8 cellular contexts compared by ENCODE assay signal in genomic region chr5:95081500-95082355, GRCh38.
DNase-seq lines count a peak whose midpoint lies in the region; ATAC-seq, FAIRE-seq and TF ChIP-seq lines count a peak whose summit lies in the region.

No MANE protein-coding gene starts in this region.

- H4K20me1 ChIP-seq in H1 (replicated peaks in 1 of 2; ENCODE audit: control insufficient read depth in 1 of 2, insufficient read depth in 2 of 2, low read length in 2 of 2), result no peaks in the 10 kb centered on the region

- no peak overlapping the region for H2BK20ac ChIP-seq in H1 (ENCODE audit: low read length)

- H2BK15ac ChIP-seq in H1 (ENCODE audit: low read length), result no peak overlapping the region

- H2BK120ac ChIP-seq in H1 (replicated peaks; ENCODE audit: low read depth, low read length), result no peak overlapping the region

- H3K27me3 ChIP-seq in H1 (replicated peaks in 1 of 4; ENCODE audit: control insufficient read depth in 3 of 4, extremely low read depth in 1 of 4, insufficient read depth in 3 of 4, low read length in 3 of 4), result no peaks in the 10 kb centered on the region

- no peaks in the 10 kb centered on the region for H3K9me3 ChIP-seq in H1 (ENCODE audit: insufficient read depth in 2 of 2, low read depth in 1 of 2, low read length in 1 of 2)

- no peaks in the 10 kb centered on the region for H3K36me3 ChIP-seq in H1 (ENCODE audit: control insufficient read depth in 2 of 4, insufficient read depth in 4 of 4, low read length in 3 of 4)

- peak overlapping the region in 1 of 4 experiments; percentile 30; a peak in 1 of 8 replicates for H3K4me3 ChIP-seq in H1 (ENCODE audit: extremely low read depth in 1 of 4, insufficient read depth in 2 of 4, low read depth in 3 of 4, low read length in 4 of 4)

- no peak for TF ChIP-seq EP300 in H1 (IDR thresholded peaks at IDR 0.05; ENCODE audit: borderline replicate concordance in 1 of 2, low read depth in 2 of 2, low read length in 2 of 2)

- H3K18ac ChIP-seq in H1 (ENCODE audit: extremely low read depth, low read length), result no peak overlapping the region

- H2AFZ ChIP-seq in H1 (ENCODE audit: low read length), result no peak overlapping the region

- POLR2A ChIA-PET in H1 (lab: Charles Lee; ENCODE audit: partially characterized antibody), result no interaction called here

- H2AK5ac ChIP-seq in H1 (ENCODE audit: low read depth, low read length), result no peak overlapping the region

- TF ChIP-seq POLR2A in H1 (IDR thresholded peaks at IDR 0.05; ENCODE audit: control extremely low read depth in 1 of 2, low read depth in 2 of 2, low read length in 2 of 2), result no peak

- peak overlapping the region; percentile 41 to 43; a peak in 3 of 4 replicates for H3K4me2 ChIP-seq in H1 (ENCODE audit: insufficient read depth in 1 of 2, low read depth in 2 of 2, low read length in 2 of 2)

- no peak overlapping the region for H3K56ac ChIP-seq in H1 (replicated peaks; ENCODE audit: insufficient read length, low read depth, low read length)

- H3K14ac ChIP-seq in H1 (ENCODE audit: insufficient read length), result no peak overlapping the region

- no peaks in the 10 kb centered on the region; the same call in 1 of the 2 replicates for H3K23me2 ChIP-seq in H1 (ENCODE audit: low read depth, low read length)

- H4K8ac ChIP-seq in H1 (ENCODE audit: extremely low read depth, insufficient read depth, low read length), result no peak overlapping the region

- peak; percentile 89 for ATAC-seq in GM19463 (IDR thresholded peaks at IDR 0.05; ENCODE audit: unreplicated experiment)
- peak; percentile 89 for ATAC-seq in HG03460 (IDR thresholded peaks at IDR 0.05; ENCODE audit: unreplicated experiment)
- ATAC-seq in SK-N-SH treated with all-trans-retinoic acid at 6 μM for 48 hours, result peak; percentile 96

- no peak overlapping the region for H2BK12ac ChIP-seq in H1 (ENCODE audit: low read depth, low read length)

- H3K9ac ChIP-seq in H1 (replicated peaks in 1 of 4; ENCODE audit: extremely low read depth in 1 of 4, low read depth in 3 of 4, low read length in 3 of 4), result 0 out of 7 replicates have a peak overlapping the region, but pooled peaks of 1 of the 4 experiments have one; percentile 14

- TF ChIP-seq RAD21 in H1 (IDR thresholded peaks at IDR 0.05 in 1 of 2, conservative IDR thresholded peaks at IDR 0.05 in 1 of 2; ENCODE audit: low read depth in 2 of 2, low read length in 2 of 2), result no peak

- 22% methylated on average over 8 of the region's 8 CpGs; no CpG with 5 or more reads in 1 of the 2 experiments for WGBS in H1 (ENCODE audit: extremely low coverage in 1 of 2, insufficient coverage in 1 of 2, insufficient read length in 1 of 2, insufficient replicate concordance in 2 of 2, low coverage in 1 of 2, low lambda C conversion rate in 2 of 2, missing lambda C conversion rate in 1 of 2), 2 experiments

- no peaks in the 10 kb centered on the region for H3K79me2 ChIP-seq in H1 (ENCODE audit: control insufficient read depth in 1 of 2, insufficient read depth in 2 of 2, low read length in 2 of 2)

- no peak overlapping the region for H4K5ac ChIP-seq in H1 (ENCODE audit: insufficient read length, low read depth, low read length)

- H3K23ac ChIP-seq in H1 (ENCODE audit: insufficient read length), result no peak overlapping the region

- no peaks in the 10 kb centered on the region for H3K79me1 ChIP-seq in H1 (ENCODE audit: low read depth, low read length)

- peak; percentile 96 for DNase-seq in ELR (ENCODE audit: low read depth)
- DNase-seq in H1 (ENCODE audit: low read depth in 1 of 2, low spot score in 2 of 2), result no peak
- peak; percentile 8 for DNase-seq in middle frontal gyrus (ENCODE audit: extremely low spot score, low spot score)
- DNase-seq in NCI-H2171 (lab: John Stamatoyannopoulos, UW), result no peak
- DNase-seq in OCI-M2 (lab: John Stamatoyannopoulos, UW; ENCODE audit: unreplicated experiment), result no peak

- H4K91ac ChIP-seq in H1 (replicated peaks; ENCODE audit: insufficient read length, low read length), result no peak overlapping the region

- FAIRE-seq in H1 (lab: Jason Lieb, UNC), result no peak

- peaks cover 0 to 7% (median 1%) of the 10 kb centered on the region in 4 experiments; a peak in 2 of 7 replicates for H3K4me1 ChIP-seq in H1 (replicated peaks in 1 of 4; ENCODE audit: control insufficient read depth in 3 of 4, insufficient read depth in 4 of 4, low read length in 3 of 4)

- H3K27ac ChIP-seq in H1 (ENCODE audit: low read depth, low read length), result no peak overlapping the region

- no peak overlapping the region for H2BK5ac ChIP-seq in H1 (ENCODE audit: low read depth, low read length)

- H3K4ac ChIP-seq in H1 (replicated peaks; ENCODE audit: insufficient read length, low read depth, low read length), result no peak overlapping the region

- no peak for TF ChIP-seq CTCF in H1 (IDR thresholded peaks at IDR 0.05; ENCODE audit: control extremely low read depth in 1 of 3, insufficient read depth in 1 of 3, low read depth in 1 of 3, low read length in 3 of 3)

- CTCF ChIA-PET in H1 (lab: Charles Lee; ENCODE audit: partially characterized antibody), result interaction anchor here (1.2 to 1.7 kb wide), 2 partner anchors 29 to 33 kb away, joined by 3 read pairs; no protein-coding TSS in a partner anchor

TF ChIP-seq in SK-N-SH treated with all-trans-retinoic acid at 6 μM for 48 hours, 23 proteins besides CTCF, POLR2A, EP300 and RAD21 (continues in another document):
- TF ChIP-seq ZC3H10 (CRISPR knock-in tag; IDR thresholded peaks at IDR 0.05) (no peak), ESRRG (CRISPR knock-in tag; IDR thresholded peaks at IDR 0.05) (no peak), TSHZ2 (CRISPR knock-in tag; IDR thresholded peaks at IDR 0.05) (no peak), TCF4 (CRISPR knock-in tag; IDR thresholded peaks at IDR 0.05; ENCODE audit: borderline replicate concordance) (no peak), ZFP30 (CRISPR knock-in tag; IDR thresholded peaks at IDR 0.05) (no peak), BACH2 (CRISPR knock-in tag; IDR thresholded peaks at IDR 0.05; ENCODE audit: borderline replicate concordance) (no peak)

TF ChIP-seq in H1, 55 proteins besides CTCF, POLR2A, EP300 and RAD21 (continues in another document):
- TF ChIP-seq NRF1 (IDR thresholded peaks at IDR 0.05; ENCODE audit: low read depth, low read length), result no peak

Comparison
In these comparisons a context has a peak if more than half of its experiments do, and no peak if none do; other contexts are left out.
1. DNase-seq: peak in ELR (single experiment) and middle frontal gyrus (single experiment); none in H1 (0 of 2), NCI-H2171 (single experiment) and OCI-M2 (single experiment).
2. Peak in every context shown above with its lines, with median percentiles within 50 percentile points of each other: ATAC-seq.